Comparison of ENCODE assay signal across 8 cellular contexts in genomic region chr19:3625996-3626472, GRCh38. TPM values are rescaled to one million over a fixed set of nuclear protein-coding genes. Genes with fewer than 3 reads are reported as not detected.
DNase-seq lines count a peak whose midpoint lies in the region; ATAC-seq and TF ChIP-seq lines count a peak whose summit lies in the region.

No MANE protein-coding gene starts in this region.

- no peaks in the 10 kb centered on the region for H3K36me3 ChIP-seq in A673 (ENCODE audit: insufficient read depth, low read length, poor library complexity, severe bottlenecking)
- H3K36me3 ChIP-seq in fibroblast of lung (ENCODE audit: control insufficient read depth, insufficient read depth, low read length) = peaks cover 6% of the 10 kb centered on the region
- peaks cover 3% of the 10 kb centered on the region for H3K36me3 ChIP-seq in rectal smooth muscle tissue (ENCODE audit: control insufficient read depth, insufficient read depth, low read length)

- peak; percentile 5 for ATAC-seq in GM21825 (IDR thresholded peaks at IDR 0.05; ENCODE audit: unreplicated experiment)
- ATAC-seq in T-cell (replicated peaks in 1 of 4) = peak in 1 of 4 experiments; percentile 1
- no peak for ATAC-seq in GM18873 (IDR thresholded peaks at IDR 0.05; ENCODE audit: low FRiP score, unreplicated experiment)

- H3K9me3 ChIP-seq in A673 (ENCODE audit: low read depth, low read length, poor library complexity, severe bottlenecking) (no peaks in the 10 kb centered on the region), fibroblast of lung (ENCODE audit: control insufficient read depth, insufficient read depth, low read depth, low read length) (no peaks in the 10 kb centered on the region)

- peaks cover 27 to 34% (median 32%) of the 10 kb centered on the region in 3 donors for H3K4me1 Mint-ChIP-seq in T-cell

- peaks cover 12% of the 10 kb centered on the region for H3K4me1 ChIP-seq in A673 (ENCODE audit: insufficient read depth, low read length, poor library complexity, severe bottlenecking)
- peaks cover 5% of the 10 kb centered on the region for H3K4me1 ChIP-seq in fibroblast of lung (ENCODE audit: control insufficient read depth, extremely low read depth, insufficient read depth, low read length)
- H3K4me1 ChIP-seq in rectal smooth muscle tissue (ENCODE audit: control insufficient read depth, insufficient read depth, low read length) = peaks cover 10% of the 10 kb centered on the region

- H3K4me2 ChIP-seq in fibroblast of lung (ENCODE audit: extremely low read depth, insufficient read depth, low read length) = peak overlapping the region; percentile 100

- peak overlapping the region; percentile 90 for H3K4me3 ChIP-seq in A673 (ENCODE audit: low read depth, low read length, poor library complexity, severe bottlenecking)
- peak overlapping the region; percentile 89 to 100 (median 96) for H3K4me3 ChIP-seq in fibroblast of lung (replicated peaks in 1 of 4; ENCODE audit: control extremely low read depth in 1 of 4, insufficient read depth in 1 of 4, low read depth in 3 of 4, low read length in 4 of 4)
- H3K4me3 ChIP-seq in rectal smooth muscle tissue (ENCODE audit: low read length) = peak overlapping the region; percentile 91

- CTCF ChIA-PET in A673 (lab: Charles Lee) (no interaction called here), T-cell (lab: Charles Lee) (no interaction called here)

- H3K36me3 Mint-ChIP-seq in T-cell = no peaks in the 10 kb centered on the region

- no peaks in the 10 kb centered on the region for H4K20me1 ChIP-seq in fibroblast of lung (ENCODE audit: control insufficient read depth, extremely low read depth, insufficient read depth, low read length)

- H3K27me3 Mint-ChIP-seq in T-cell = no peaks in the 10 kb centered on the region

- peak overlapping the region; percentile 97 for H3K27ac ChIP-seq in A673 (ENCODE audit: low read depth, low read length, poor library complexity, severe bottlenecking)
- H3K27ac ChIP-seq in fibroblast of lung (ENCODE audit: insufficient read depth, low read length) = peak overlapping the region; percentile 97
- peak overlapping the region; percentile 98 for H3K27ac ChIP-seq in rectal smooth muscle tissue (ENCODE audit: low read depth, low read length)

- H3K27ac Mint-ChIP-seq in T-cell = peak overlapping the region; percentile 89 to 99

- POLR2A ChIA-PET in A673 (lab: Charles Lee; ENCODE audit: low non-redundant PET) (no interaction called here), T-cell (lab: Charles Lee) (no interaction called here)

- TF ChIP-seq CTCF in A673 (conservative IDR thresholded peaks at IDR 0.05; ENCODE audit: low read depth, low read length) = no peak
- TF ChIP-seq CTCF in fibroblast of lung (conservative IDR thresholded peaks at IDR 0.05 in 1 of 2, IDR thresholded peaks at IDR 0.05 in 1 of 2; ENCODE audit: low read depth in 1 of 2, low read length in 2 of 2) = no peak

- H3K4me3 Mint-ChIP-seq in T-cell = peak overlapping the region; percentile 94 to 99 (median 97)

- peaks cover 26% of the 10 kb centered on the region for H3K79me2 ChIP-seq in fibroblast of lung (ENCODE audit: control insufficient read depth, insufficient read depth, low read length)

- intact Hi-C loops in A673 (cut with micrococcal nuclease; ENCODE audit: unreplicated experiment) = no loop called here

- H3K9me3 Mint-ChIP-seq in T-cell = no peaks in the 10 kb centered on the region

- BruUV-seq in A673 (replicated peaks; lab: Mats Ljungman, UMichigan) = TSS peak; percentile 22

- no peaks in the 10 kb centered on the region for H3K27me3 ChIP-seq in A673 (replicated peaks; ENCODE audit: insufficient read depth, low read depth, low read length, poor library complexity)
- H3K27me3 ChIP-seq in fibroblast of lung (ENCODE audit: control insufficient read depth, insufficient read depth, low read length) = no peaks in the 10 kb centered on the region
- no peaks in the 10 kb centered on the region for H3K27me3 ChIP-seq in rectal smooth muscle tissue (ENCODE audit: control insufficient read depth, insufficient read depth, low read length)

- DNase-seq in A673 (ENCODE audit: low spot score) (no peak), T-cell (peak in 1 of 34 experiments; percentile 9), fibroblast of lung (ENCODE audit: low read depth in 2 of 2) (peak in 1 of 2 donors; percentile 18), NCI-H1930 (lab: John Stamatoyannopoulos, UW) (no peak), NCI-H1092 (lab: John Stamatoyannopoulos, UW) (no peak)

- H3K9ac ChIP-seq in fibroblast of lung (ENCODE audit: insufficient read depth, low read length) = peak overlapping the region; percentile 96
- peak overlapping the region; percentile 94 for H3K9ac ChIP-seq in rectal smooth muscle tissue (ENCODE audit: low read length)

- H2AFZ ChIP-seq in fibroblast of lung (ENCODE audit: low read length) = peak overlapping the region; percentile 74

RNA-seq across cellular contexts. Expression of gene CACTIN, which starts 0.6 kb away (rescaled TPM):
- 35.9 and 36.3 TPM in 2 replicates for total RNA-seq in A673 (2021)
- 10 to 100 TPM; 25.9 to 59.0 (median 55.8) TPM for total RNA-seq in T-cell
- total RNA-seq in fibroblast of lung = 19.7 and 20.0 TPM in 2 replicates
- polyA plus RNA-seq in fibroblast of lung = 6.7 and 9.4 TPM in 2 replicates
- 14.0 and 18.5 TPM in 2 replicates for polyA plus RNA-seq in fibroblast of lung (2012)
- 6.6 and 15.0 TPM in 2 replicates for polyA minus RNA-seq in fibroblast of lung (ENCODE audit: low replicate concordance)

RNA-seq across cellular contexts. Expression of gene TBXA2R, which starts 19.4 kb away (rescaled TPM):
- total RNA-seq in A673 (2021) (0.56 and 0.70 TPM in 2 replicates), T-cell (10 to 100 TPM in 1 of 5 donors, 1 to 10 TPM in 4; 2.4 to 11.2 (median 7.1) TPM), fibroblast of lung (0.77 and 1.8 TPM in 2 replicates)
- 1.1 and 1.3 TPM in 2 replicates for polyA plus RNA-seq in fibroblast of lung
- polyA plus RNA-seq in fibroblast of lung (2012) = 2.7 and 3.3 TPM in 2 replicates
- polyA minus RNA-seq in fibroblast of lung (ENCODE audit: low replicate concordance) = 1.6 and 3.1 TPM in 2 replicates

RNA-seq across cellular contexts. Expression of gene GIPC3, which starts 40.8 kb away (rescaled TPM):
- total RNA-seq in A673 (2021) (0.34 and 1.2 TPM in 2 replicates), T-cell (1 to 10 TPM; 1.5 to 4.3 (median 2.7) TPM), fibroblast of lung (under 0.01 TPM in 2 replicates)
- polyA plus RNA-seq in fibroblast of lung = 0.20 and 0.60 TPM in 2 replicates
- polyA plus RNA-seq in fibroblast of lung (2012) = 0.17 and 0.83 TPM in 2 replicates
- 0.26 and 4.2 TPM in 2 replicates for polyA minus RNA-seq in fibroblast of lung (ENCODE audit: low replicate concordance)

RNA-seq across cellular contexts. Expression of gene HMG20B, which starts 53.3 kb away (rescaled TPM):
- total RNA-seq in A673 (2021) = 53.9 and 71.5 TPM in 2 replicates
- 10 to 100 TPM; 38.0 to 81.6 (median 74.7) TPM for total RNA-seq in T-cell
- 55.5 and 63.6 TPM in 2 replicates for total RNA-seq in fibroblast of lung
- 27.3 and 30.1 TPM in 2 replicates for polyA plus RNA-seq in fibroblast of lung
- polyA plus RNA-seq in fibroblast of lung (2012) = 47.2 and 60.2 TPM in 2 replicates
- 13.2 and 13.8 TPM in 2 replicates for polyA minus RNA-seq in fibroblast of lung (ENCODE audit: low replicate concordance)
